8 cellular contexts compared by ENCODE assay signal in genomic region chr19:29724102-29724641, GRCh38. TPM values are rescaled to one million over a fixed set of nuclear protein-coding genes. Genes with fewer than 3 reads are reported as not detected.
DNase-seq lines count a peak whose midpoint lies in the region; TF ChIP-seq lines count a peak whose summit lies in the region.
"Had no signal": no experiment of that assay in that cellular context is flagged by ENCODE, and none has a peak within 500 bp of the region (broad histone marks: within the 10 kb centered on the region; RNA-seq: fewer than 3 reads in every experiment).

No MANE protein-coding gene starts in this region.

- no peak overlapping the region for H3K9ac ChIP-seq in HUES6 (ENCODE audit: low read length)

- no peak for TF ChIP-seq CTCF in WERI-Rb-1 (IDR thresholded peaks at IDR 0.05; ENCODE audit: low read depth, low read length)
- no peak for TF ChIP-seq CTCF in esophagus squamous epithelium (IDR thresholded peaks at IDR 0.05)
- no peak for TF ChIP-seq CTCF in GM13977 (IDR thresholded peaks at IDR 0.05; ENCODE audit: extremely low read depth, insufficient read depth, missing control alignments)

- intact Hi-C loops in esophagus squamous epithelium (cut with DNase I) = no loop called here
- intact Hi-C loops in posterior vena cava (cut with DNase I) = no loop called here

- in situ Hi-C loops in GM13977 (cut with MboI; ENCODE audit: low pct_unique_long_range_greater_than_20kb, low sequenced_read_pairs, unreplicated experiment) = no loop called here

- H3K9me3 ChIP-seq in HUES6 (ENCODE audit: control insufficient read depth, insufficient read depth, low read depth, low read length) = no peaks in the 10 kb centered on the region
- H3K9me3 ChIP-seq in WERI-Rb-1 (ENCODE audit: severe bottlenecking) = no peaks in the 10 kb centered on the region
- H3K9me3 ChIP-seq in esophagus squamous epithelium = no peaks in the 10 kb centered on the region
- H3K9me3 ChIP-seq: SJSA1 had no signal

- peaks cover 12% of the 10 kb centered on the region; the same call in 1 of the 2 replicates for H3K4me1 ChIP-seq in HUES6 (ENCODE audit: control insufficient read depth, insufficient read depth, low read length)
- peaks cover 0 to 12% (median 5%) of the 10 kb centered on the region in 3 donors for H3K4me1 ChIP-seq in esophagus squamous epithelium
- H3K4me1 ChIP-seq: SJSA1 had no signal

- no peak for TF ChIP-seq POLR2A in esophagus squamous epithelium (IDR thresholded peaks at IDR 0.05)

- H3K27me3 ChIP-seq in HUES6 (ENCODE audit: control insufficient read depth, insufficient read depth, low read length) = peaks cover 6% of the 10 kb centered on the region; the same call in 1 of the 2 replicates
- H3K27me3 ChIP-seq in WERI-Rb-1 (ENCODE audit: insufficient read depth, low read depth, severe bottlenecking) = no peaks in the 10 kb centered on the region
- peaks cover 0 to 65% (median 2%) of the 10 kb centered on the region in 4 donors for H3K27me3 ChIP-seq in esophagus squamous epithelium

- no peaks in the 10 kb centered on the region for H3K36me3 ChIP-seq in HUES6 (ENCODE audit: control insufficient read depth, insufficient read depth, low read length)
- H3K36me3 ChIP-seq in WERI-Rb-1 = no peaks in the 10 kb centered on the region
- H3K36me3 ChIP-seq in esophagus squamous epithelium = no peaks in the 10 kb centered on the region
- H3K36me3 ChIP-seq: SJSA1 had no signal

- peak overlapping the region; percentile 46 for H3K4me3 ChIP-seq in HUES6 (ENCODE audit: low read depth, low read length)
- H3K4me3 ChIP-seq in WERI-Rb-1 (ENCODE audit: low read depth, low read length) = peak overlapping the region; percentile 40
- H3K4me3 ChIP-seq in esophagus squamous epithelium = peak overlapping the region in 3 of 4 donors; percentile 26 to 59 (median 30)
- H3K4me3 ChIP-seq: SJSA1 had no signal

- peak; percentile 79 for DNase-seq in WERI-Rb-1
- DNase-seq in esophagus squamous epithelium (lab: John Stamatoyannopoulos, UW) = no peak
- DNase-seq in posterior vena cava (ENCODE audit: low spot score) = peak; percentile 53
- DNase-seq in NCI-H2029 treated with DMSO at 0.1 percent for 48 hours (lab: John Stamatoyannopoulos, UW) = no peak
- no peak for DNase-seq in GM13977 (ENCODE audit: low spot score)
- DNase-seq in T-helper 9 cell = no peak

- 2 to 7% methylated on average over 3 to 18 of the region's 39 CpGs for WGBS in esophagus squamous epithelium, 2 donors

- no peak overlapping the region for H3K27ac ChIP-seq in HUES6 (ENCODE audit: low read depth, low read length)
- H3K27ac ChIP-seq in WERI-Rb-1 = peak overlapping the region; percentile 78
- no peak overlapping the region for H3K27ac ChIP-seq in esophagus squamous epithelium
- H3K27ac ChIP-seq: SJSA1 had no signal

RNA-seq across cellular contexts. Expression of gene C19orf12, which starts 9.1 kb away (rescaled TPM):
- total RNA-seq in esophagus squamous epithelium (10 to 100 TPM; 11.2 to 21.6 (median 18.3) TPM), posterior vena cava (10 to 100 TPM; 26.7 to 29.8 TPM)

RNA-seq across cellular contexts. Expression of gene PLEKHF1, which starts 58.9 kb away (rescaled TPM):
- 10 to 100 TPM in 3 of 4 donors, 1 to 10 TPM in 1; 4.3 to 20.8 (median 17.1) TPM for total RNA-seq in esophagus squamous epithelium
- total RNA-seq in posterior vena cava = 10 to 100 TPM; 20.7 to 21.0 TPM

Comparison
In these comparisons a context has a peak if more than half of its experiments do, and no peak if none do; other contexts are left out.
1. DNase-seq: peak in WERI-Rb-1 (single experiment) and posterior vena cava (single experiment); none in esophagus squamous epithelium (single experiment), NCI-H2029 treated with DMSO at 0.1 percent for 48 hours (single experiment), GM13977 (single experiment) and T-helper 9 cell (single experiment).
2. Peak in every context shown above with its lines, with median percentiles within 50 percentile points of each other: H3K4me3 ChIP-seq.